ENCODE assay signal across 9 cellular contexts in genomic region chr9:121073038-121073437, GRCh38. TPM values are rescaled to one million over a fixed set of nuclear protein-coding genes. Genes with fewer than 3 reads are reported as not detected.
DNase-seq lines count a peak whose midpoint lies in the region; ATAC-seq and TF ChIP-seq lines count a peak whose summit lies in the region.
"Had no signal": no experiment of that assay in that cellular context is flagged by ENCODE, and none has a peak within 500 bp of the region (broad histone marks: within the 10 kb centered on the region; RNA-seq: fewer than 3 reads in every experiment).

No MANE protein-coding gene starts in this region.

- no peak overlapping the region for H4K91ac ChIP-seq in H9 (ENCODE audit: insufficient read length, low read depth, low read length)

- H3K9me3 Mint-ChIP-seq in activated CD4-positive, alpha-beta T cell treated with anti-CD3 and anti-CD28 coated beads for 36 hours (ENCODE audit: low read depth), result peaks cover 6% of the 10 kb centered on the region
- peaks cover under 1 to 3% of the 10 kb centered on the region in 2 experiments; a peak in 2 of 5 replicates for H3K9me3 Mint-ChIP-seq in H9

- no peak overlapping the region for H4K5ac ChIP-seq in H9 (ENCODE audit: insufficient read length, low read depth, low read length)

- H3K36me3 ChIP-seq in SK-N-MC (ENCODE audit: insufficient read depth, low read length) (no peaks in the 10 kb centered on the region), gastroesophageal sphincter (no peaks in the 10 kb centered on the region), testis (ENCODE audit: low read depth, missing control alignments) (no peaks in the 10 kb centered on the region)

- WGBS in gastroesophageal sphincter (ENCODE audit: low coverage in 1 of 2), 2 donors, result 34 to 35% methylated on average over 4 of the region's 4 CpGs
- WGBS in testis, 2 donors, result 34 to 42% methylated on average over 4 of the region's 4 CpGs
- WGBS in H9 (ENCODE audit: extremely low coverage, insufficient read length, low lambda C conversion rate), result no CpG with 5 or more reads among the region's 4 CpGs

- H2AK5ac ChIP-seq in H9 (ENCODE audit: insufficient read length, low read length), result no peak overlapping the region

- peak overlapping the region; percentile 90 for H3K27ac ChIP-seq in SK-N-MC
- H3K27ac ChIP-seq in gastroesophageal sphincter, result peak overlapping the region in 3 of 4 donors; percentile 44 to 96 (median 92)
- peak overlapping the region in 1 of 2 donors; percentile 51 for H3K27ac ChIP-seq in testis
- no peak overlapping the region for H3K27ac ChIP-seq in H9 (ENCODE audit: insufficient read length, low read depth, low read length)

- H4K8ac ChIP-seq in H9 (replicated peaks; ENCODE audit: insufficient read length, low read depth, low read length), result no peak overlapping the region

- no peak overlapping the region for H3K23ac ChIP-seq in H9 (ENCODE audit: insufficient read length, low read depth, low read length)

- no peak for DNase-seq in activated CD4-positive, alpha-beta T cell treated with anti-CD3 and anti-CD28 coated beads for 36 hours
- DNase-seq in activated CD4-positive, alpha-beta T cell treated with anti-CD3 and anti-CD28 coated beads for 1 hour, result no peak
- DNase-seq in SK-N-MC (ENCODE audit: low read depth, low spot score) (peak; percentile 92), testis (peak; percentile 52), H9 (no peak)
- DNase-seq: NCI-H526 treated with DMSO at 0.1 percent for 48 hours had no signal

- TF ChIP-seq CTCF in gastroesophageal sphincter (IDR thresholded peaks at IDR 0.05) (no peak), testis (IDR thresholded peaks at IDR 0.05) (no peak), H9 (conservative IDR thresholded peaks at IDR 0.05) (no peak)

- H3K27me3 Mint-ChIP-seq in activated CD4-positive, alpha-beta T cell treated with anti-CD3 and anti-CD28 coated beads for 36 hours, result no peaks in the 10 kb centered on the region
- peaks cover 86% of the 10 kb centered on the region for H3K27me3 Mint-ChIP-seq in H9 (ENCODE audit: low read depth)

- no peaks in the 10 kb centered on the region for H3K79me1 ChIP-seq in H9 (ENCODE audit: insufficient read depth, low read depth, low read length, poor library complexity, severe bottlenecking)

- H3K27ac Mint-ChIP-seq in activated CD4-positive, alpha-beta T cell treated with anti-CD3 and anti-CD28 coated beads for 36 hours, result peak overlapping the region; percentile 2
- H3K27ac Mint-ChIP-seq in H9, result no peak overlapping the region

- no peak overlapping the region for H3T11ph ChIP-seq in H9 (ENCODE audit: low read length)

- H2BK5ac ChIP-seq in H9 (ENCODE audit: insufficient read length, low read length), result no peak overlapping the region

- peaks cover 9% of the 10 kb centered on the region for H3K36me3 Mint-ChIP-seq in activated CD4-positive, alpha-beta T cell treated with anti-CD3 and anti-CD28 coated beads for 36 hours (ENCODE audit: low read depth)
- no peaks in the 10 kb centered on the region; a peak in 1 of 7 replicates for H3K36me3 Mint-ChIP-seq in H9 (ENCODE audit: insufficient read depth in 1 of 3, low read depth in 3 of 3)

- peaks cover 2 to 33% (median 9%) of the 10 kb centered on the region in 3 donors for H3K4me1 ChIP-seq in gastroesophageal sphincter
- peaks cover 5% of the 10 kb centered on the region for H3K4me1 ChIP-seq in testis
- H3K4me1 ChIP-seq in H9 (ENCODE audit: insufficient read depth, low read length), result no peaks in the 10 kb centered on the region

- H4K20me1 ChIP-seq in H9 (ENCODE audit: control insufficient read depth, insufficient read depth, insufficient read length), result no peaks in the 10 kb centered on the region

- H3K9ac ChIP-seq in SK-N-MC (ENCODE audit: insufficient read length) (no peak overlapping the region), H9 (ENCODE audit: extremely low read depth, insufficient read length, low read length) (no peak overlapping the region)

- ATAC-seq in activated CD4-positive, alpha-beta T cell treated with anti-CD3 and anti-CD28 coated beads for 36 hours, result no peak
- ATAC-seq in gastroesophageal sphincter, result peak; percentile 34
- no peak for ATAC-seq in GM18909 (IDR thresholded peaks at IDR 0.05; ENCODE audit: poor library complexity, unreplicated experiment)
- ATAC-seq in HG03095 (IDR thresholded peaks at IDR 0.05; ENCODE audit: unreplicated experiment), result no peak

- no peak overlapping the region for H2BK12ac ChIP-seq in H9 (ENCODE audit: insufficient read length, low read depth, low read length)

- intact Hi-C loops in activated CD4-positive, alpha-beta T cell treated with anti-CD3 and anti-CD28 coated beads for 36 hours (cut with DNase I, micrococcal nuclease), result loop anchor here in 1 of 2 experiments (5.0 to 10.0 kb wide), 3 partner anchors 146 to 228 kb away; partner anchors contain the start of genes PHF19, PSMD5 and TRAF1
- intact Hi-C loops in testis (cut with DNase I; ENCODE audit: low total_unique reads), result no loop called here

- POLR2A ChIA-PET in activated CD4-positive, alpha-beta T cell treated with anti-CD3 and anti-CD28 coated beads for 36 hours (lab: Charles Lee), result interaction anchor here (0.7 kb wide), 1 partner anchor 180 kb away, joined by 7 read pairs; no protein-coding TSS in a partner anchor

- no peaks in the 10 kb centered on the region for H3K9me3 ChIP-seq in SK-N-MC (ENCODE audit: low read depth, low read length)
- no peaks in the 10 kb centered on the region for H3K9me3 ChIP-seq in gastroesophageal sphincter
- H3K9me3 ChIP-seq in testis, result no peaks in the 10 kb centered on the region
- no peaks in the 10 kb centered on the region for H3K9me3 ChIP-seq in H9 (ENCODE audit: control insufficient read depth, low read depth, low read length)

- peak overlapping the region; percentile 96 for H3K4me3 Mint-ChIP-seq in activated CD4-positive, alpha-beta T cell treated with anti-CD3 and anti-CD28 coated beads for 36 hours
- peak overlapping the region in 1 of 2 experiments; percentile 13; a peak in 1 of 5 replicates for H3K4me3 Mint-ChIP-seq in H9

- no peak overlapping the region for H3K4ac ChIP-seq in H9 (ENCODE audit: low read depth, low read length)

- no peak overlapping the region for H2AFZ ChIP-seq in H9 (ENCODE audit: low read length)

- no peak for TF ChIP-seq POLR2A in gastroesophageal sphincter (IDR thresholded peaks at IDR 0.05)
- TF ChIP-seq POLR2A in testis (IDR thresholded peaks at IDR 0.05), result no peak

- no peak overlapping the region for H3K4me2 ChIP-seq in H9 (ENCODE audit: insufficient read depth, insufficient read length, low read length)

- CTCF ChIA-PET in activated CD4-positive, alpha-beta T cell treated with anti-CD3 and anti-CD28 coated beads for 36 hours (lab: Charles Lee), result interaction anchor here (0.5 to 3.0 kb wide), 7 partner anchors 9 to 317 kb away, joined by 3 to 20 read pairs (median 3); no protein-coding TSS in a partner anchor

- no peak overlapping the region for H2BK15ac ChIP-seq in H9 (ENCODE audit: low read depth, low read length)

- H3K27me3 ChIP-seq in gastroesophageal sphincter, result no peaks in the 10 kb centered on the region
- no peaks in the 10 kb centered on the region for H3K27me3 ChIP-seq in testis
- peaks cover 28% of the 10 kb centered on the region for H3K27me3 ChIP-seq in H9 (ENCODE audit: insufficient read depth, low read length)

- no peak for TF ChIP-seq EP300 in gastroesophageal sphincter (IDR thresholded peaks at IDR 0.05)

- no peak overlapping the region for H3K14ac ChIP-seq in H9 (ENCODE audit: insufficient read depth, low read length)

- no peak overlapping the region for H3K18ac ChIP-seq in H9 (ENCODE audit: insufficient read length, low read depth, low read length)

- H3K56ac ChIP-seq in H9 (ENCODE audit: insufficient read length, low read depth, low read length), result no peak overlapping the region

- H2BK20ac ChIP-seq in H9 (ENCODE audit: low read depth, low read length, poor library complexity, severe bottlenecking), result no peak overlapping the region

- H3K4me3 ChIP-seq in SK-N-MC (peak overlapping the region; percentile 8), gastroesophageal sphincter (peak overlapping the region in 1 of 2 donors; percentile 82), testis (no peak overlapping the region)

- H2BK120ac ChIP-seq in H9 (ENCODE audit: low read depth, low read length, poor library complexity, severe bottlenecking), result no peak overlapping the region

- no peaks in the 10 kb centered on the region for H3K79me2 ChIP-seq in H9 (ENCODE audit: insufficient read depth, low read length)

- H3K4me1 Mint-ChIP-seq in activated CD4-positive, alpha-beta T cell treated with anti-CD3 and anti-CD28 coated beads for 36 hours, result peaks cover 54% of the 10 kb centered on the region
- H3K4me1 Mint-ChIP-seq in H9, result peaks cover 15 to 18% of the 10 kb centered on the region in 2 experiments

- H3K23me2 ChIP-seq in H9 (ENCODE audit: insufficient read length, low read depth, low read length, poor library complexity, severe bottlenecking), result peaks cover 10% of the 10 kb centered on the region

RNA-seq across cellular contexts. Expression of gene CNTRL, which starts 1.7 kb away (rescaled TPM):
- total RNA-seq in activated CD4-positive, alpha-beta T cell treated with anti-CD3 and anti-CD28 coated beads for 36 hours, result 10 to 100 TPM; 64.1 to 72.2 TPM
- total RNA-seq in gastroesophageal sphincter, result 10 to 100 TPM in 3 of 4 donors, 1 to 10 TPM in 1; 7.3 to 18.7 (median 16.9) TPM
- 10 to 100 TPM; 57.7 to 94.7 TPM for total RNA-seq in testis
- polyA plus RNA-seq in testis (ENCODE audit: insufficient read depth, low read depth, low replicate concordance), result 42.4 TPM
- 11.6 and 14.2 TPM in 2 replicates for total RNA-seq in H9 (2021)

RNA-seq across cellular contexts. Expression of gene C5, which starts 23.0 kb away (rescaled TPM):
- 1 to 10 TPM; 2.3 to 2.4 TPM for total RNA-seq in activated CD4-positive, alpha-beta T cell treated with anti-CD3 and anti-CD28 coated beads for 36 hours
- total RNA-seq in gastroesophageal sphincter (1 to 10 TPM; 2.7 to 8.9 (median 6.3) TPM), testis (1 to 10 TPM; 5.1 to 8.0 TPM), H9 (2021) (0.20 and 0.74 TPM in 2 replicates)
- 3.2 TPM for polyA plus RNA-seq in testis (ENCODE audit: insufficient read depth, low read depth, low replicate concordance)

Comparison
In these comparisons a context has a peak if more than half of its experiments do, and no peak if none do; other contexts are left out.
1. DNase-seq: peak in SK-N-MC (single experiment) and testis (single experiment); none in activated CD4-positive, alpha-beta T cell treated with anti-CD3 and anti-CD28 coated beads for 36 hours (single experiment), activated CD4-positive, alpha-beta T cell treated with anti-CD3 and anti-CD28 coated beads for 1 hour (single experiment) and H9 (single experiment).